In the genomic region with DNA sequence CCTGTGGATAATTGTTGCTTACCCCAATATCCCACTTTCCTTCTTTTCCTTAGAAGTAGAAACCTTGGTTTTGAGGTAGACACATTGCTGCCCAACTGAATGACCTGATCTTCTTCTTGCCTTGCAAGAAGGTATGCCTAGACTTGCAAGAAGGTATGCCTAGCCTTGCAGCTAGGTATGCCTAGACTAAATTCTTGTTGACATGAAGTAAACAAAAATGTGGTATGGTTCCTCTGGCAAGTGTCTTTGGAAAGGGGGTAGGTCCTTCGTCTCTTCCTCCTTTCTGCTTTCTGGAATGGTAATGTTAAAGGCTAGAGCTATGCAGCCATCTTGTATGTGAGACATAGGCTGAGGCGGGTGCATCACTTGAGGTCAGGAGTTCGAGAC, we compare ENCODE assay signal across 19 cellular contexts.
"Had no signal": no experiment of that assay in that cellular context is flagged by ENCODE, and none has a peak within 500 bp of the region (broad histone marks: within the 10 kb centered on the region; RNA-seq: fewer than 3 reads in every experiment).

No MANE protein-coding gene starts in this region.

- DNase-seq: colonic mucosa; dorsolateral prefrontal cortex; effector memory CD4-positive, alpha-beta T cell; head of caudate nucleus; hippocampal formation; kidney glomerular epithelial cell; mesendoderm; naive thymus-derived CD4-positive, alpha-beta T cell; posterior cingulate gyrus; sigmoid colon; stimulated activated CD4-positive, alpha-beta T cell treated with anti-CD3 and anti-CD28 coated beads, Interleukin-2, amount 100 ng/mL, for 24 hours; stimulated activated CD4-positive, alpha-beta T cell treated with anti-CD3 and anti-CD28 coated beads, Interleukin-4, amount 100 ng/mL, for 4 hours; stimulated activated naive B cell treated with anti-CD40 and anti-IgM and Interleukin-4, amounts not matched to agents 10 μg/mL and 1 μg/mL and 100 μg/mL, for 72 hours; stimulated activated naive CD8-positive, alpha-beta T cell treated with anti-CD3 and anti-CD28 coated beads, Interleukin-15, amount 100 ng/mL, for 72 hours; substantia nigra; upper lobe of left lung; uterus had no signal

- H3K27me3 ChIP-seq: colonic mucosa, dorsolateral prefrontal cortex, right atrium auricular region, sigmoid colon, upper lobe of left lung, uterus had no signal

- H3K4me1 Mint-ChIP-seq: stimulated activated naive CD8-positive, alpha-beta T cell treated with anti-CD3 and anti-CD28 coated beads, Interleukin-15, amount 100 ng/mL, for 72 hours had no signal

- H3K9me3 Mint-ChIP-seq: naive thymus-derived CD4-positive, alpha-beta T cell; stimulated activated naive CD8-positive, alpha-beta T cell treated with anti-CD3 and anti-CD28 coated beads, Interleukin-15, amount 100 ng/mL, for 72 hours had no signal

- H3K4me3 Mint-ChIP-seq: naive thymus-derived CD4-positive, alpha-beta T cell; stimulated activated naive B cell treated with anti-CD40 and anti-IgM and Interleukin-4, amounts not matched to agents 10 μg/mL and 1 μg/mL and 100 μg/mL, for 72 hours; stimulated activated naive CD8-positive, alpha-beta T cell treated with anti-CD3 and anti-CD28 coated beads, Interleukin-15, amount 100 ng/mL, for 72 hours had no signal

- H3K36me3 ChIP-seq: colonic mucosa, right atrium auricular region, sigmoid colon, upper lobe of left lung, uterus had no signal

- H3K27me3 Mint-ChIP-seq: naive thymus-derived CD4-positive, alpha-beta T cell; stimulated activated naive CD8-positive, alpha-beta T cell treated with anti-CD3 and anti-CD28 coated beads, Interleukin-15, amount 100 ng/mL, for 72 hours had no signal

- H3K4me3 ChIP-seq: colonic mucosa, dorsolateral prefrontal cortex, right atrium auricular region, sigmoid colon, skin epidermis, upper lobe of left lung, uterus had no signal

- H3K4me1 ChIP-seq: colonic mucosa, right atrium auricular region had no signal

- H3K9me3 ChIP-seq: colonic mucosa, right atrium auricular region, sigmoid colon, upper lobe of left lung, uterus had no signal

- H3K27ac Mint-ChIP-seq: naive thymus-derived CD4-positive, alpha-beta T cell; stimulated activated naive B cell treated with anti-CD40 and anti-IgM and Interleukin-4, amounts not matched to agents 10 μg/mL and 1 μg/mL and 100 μg/mL, for 72 hours had no signal

- H3K27ac ChIP-seq: colonic mucosa, dorsolateral prefrontal cortex, right atrium auricular region, sigmoid colon, upper lobe of left lung, uterus had no signal
